2 cellular contexts compared by ENCODE assay signal in the genomic region with DNA sequence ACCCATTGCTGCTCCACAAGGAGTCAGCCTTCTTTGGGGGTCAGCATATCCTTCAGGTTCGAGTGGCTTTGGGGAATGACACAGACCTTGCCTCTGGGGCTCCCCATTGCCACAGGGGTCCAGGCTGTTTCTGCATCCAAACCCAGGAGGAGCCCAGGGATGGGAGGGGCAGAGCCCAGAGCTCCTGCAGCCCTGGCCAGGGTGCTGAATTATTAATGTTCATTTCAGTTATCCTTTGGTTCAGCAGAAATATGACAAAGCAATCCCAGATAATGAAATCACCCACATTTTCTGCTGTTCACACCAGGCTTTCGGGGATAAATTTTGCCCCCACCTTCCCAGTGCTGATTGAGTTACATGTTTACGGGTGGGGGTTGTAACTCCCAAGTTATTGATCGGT.
TF ChIP-seq lines count a peak whose summit lies in the region.

No MANE protein-coding gene starts in this region.

TF ChIP-seq in SK-N-SH, 30 proteins besides CTCF, POLR2A, EP300 and RAD21 (continued from another document):
- TF ChIP-seq, protein P1, sequence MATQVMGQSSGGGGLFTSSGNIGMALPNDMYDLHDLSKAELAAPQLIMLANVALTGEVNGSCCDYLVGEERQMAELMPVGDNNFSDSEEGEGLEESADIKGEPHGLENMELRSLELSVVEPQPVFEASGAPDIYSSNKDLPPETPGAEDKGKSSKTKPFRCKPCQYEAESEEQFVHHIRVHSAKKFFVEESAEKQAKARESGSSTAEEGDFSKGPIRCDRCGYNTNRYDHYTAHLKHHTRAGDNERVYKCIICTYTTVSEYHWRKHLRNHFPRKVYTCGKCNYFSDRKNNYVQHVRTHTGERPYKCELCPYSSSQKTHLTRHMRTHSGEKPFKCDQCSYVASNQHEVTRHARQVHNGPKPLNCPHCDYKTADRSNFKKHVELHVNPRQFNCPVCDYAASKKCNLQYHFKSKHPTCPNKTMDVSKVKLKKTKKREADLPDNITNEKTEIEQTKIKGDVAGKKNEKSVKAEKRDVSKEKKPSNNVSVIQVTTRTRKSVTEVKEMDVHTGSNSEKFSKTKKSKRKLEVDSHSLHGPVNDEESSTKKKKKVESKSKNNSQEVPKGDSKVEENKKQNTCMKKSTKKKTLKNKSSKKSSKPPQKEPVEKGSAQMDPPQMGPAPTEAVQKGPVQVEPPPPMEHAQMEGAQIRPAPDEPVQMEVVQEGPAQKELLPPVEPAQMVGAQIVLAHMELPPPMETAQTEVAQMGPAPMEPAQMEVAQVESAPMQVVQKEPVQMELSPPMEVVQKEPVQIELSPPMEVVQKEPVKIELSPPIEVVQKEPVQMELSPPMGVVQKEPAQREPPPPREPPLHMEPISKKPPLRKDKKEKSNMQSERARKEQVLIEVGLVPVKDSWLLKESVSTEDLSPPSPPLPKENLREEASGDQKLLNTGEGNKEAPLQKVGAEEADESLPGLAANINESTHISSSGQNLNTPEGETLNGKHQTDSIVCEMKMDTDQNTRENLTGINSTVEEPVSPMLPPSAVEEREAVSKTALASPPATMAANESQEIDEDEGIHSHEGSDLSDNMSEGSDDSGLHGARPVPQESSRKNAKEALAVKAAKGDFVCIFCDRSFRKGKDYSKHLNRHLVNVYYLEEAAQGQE (IDR thresholded peaks at IDR 0.05; ENCODE audit: low read depth, low read length), result peak; percentile 83

TF ChIP-seq in SK-N-SH treated with all-trans-retinoic acid at 6 μM for 48 hours, 23 proteins besides CTCF, POLR2A, EP300 and RAD21 (continued from another document):
- TF ChIP-seq CSRNP3 (CRISPR knock-in tag; IDR thresholded peaks at IDR 0.05), result no peak
- no peak for TF ChIP-seq ZNF8 (CRISPR knock-in tag; IDR thresholded peaks at IDR 0.05)
- TF ChIP-seq TSHZ2 (CRISPR knock-in tag; IDR thresholded peaks at IDR 0.05), result no peak
- TF ChIP-seq CSDC2 (CRISPR knock-in tag; IDR thresholded peaks at IDR 0.05), result no peak
- no peak for TF ChIP-seq SNAI2 (CRISPR knock-in tag; IDR thresholded peaks at IDR 0.05)
- no peak for TF ChIP-seq PPARA (CRISPR knock-in tag; IDR thresholded peaks at IDR 0.05; ENCODE audit: borderline replicate concordance)
